22 cellular contexts compared by ENCODE assay signal in the genomic region with DNA sequence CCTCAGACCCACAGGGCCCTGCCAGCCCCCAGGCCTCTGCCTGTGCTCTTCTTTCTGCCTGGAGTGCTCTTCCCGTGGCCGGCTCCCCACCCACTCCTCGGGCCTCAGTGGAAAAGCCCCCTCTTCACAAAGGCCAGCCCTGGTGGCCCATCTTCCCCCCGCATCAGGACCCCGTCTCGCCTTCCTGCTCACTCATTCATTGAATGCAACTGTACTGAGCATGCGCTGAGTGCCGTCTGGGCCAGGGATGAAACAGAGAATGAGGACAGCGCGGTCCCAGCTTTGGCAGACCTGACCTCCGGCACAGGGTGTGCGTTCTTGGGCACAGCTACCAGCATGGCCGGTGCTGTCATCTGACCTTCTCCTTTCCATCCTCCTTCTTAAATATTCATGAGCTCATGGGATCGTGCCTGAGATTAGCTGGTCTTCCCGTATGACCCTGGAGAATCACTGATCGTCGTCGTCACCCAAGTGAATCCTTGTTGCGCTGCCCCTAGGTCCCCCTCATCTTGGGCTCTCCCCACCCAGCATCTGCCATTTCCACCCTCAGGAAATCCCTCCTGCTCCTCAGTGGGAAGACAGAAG. TPM values are rescaled to one million over a fixed set of nuclear protein-coding genes. Genes with fewer than 3 reads are reported as not detected.
"Had no signal": no experiment of that assay in that cellular context is flagged by ENCODE, and none has a peak within 500 bp of the region (broad histone marks: within the 10 kb centered on the region; RNA-seq: fewer than 3 reads in every experiment).

No MANE protein-coding gene starts in this region.

- H3K27me3 ChIP-seq: heart left ventricle, pancreas had no signal

- H3K9me3 ChIP-seq: heart left ventricle, pancreas, prostate gland had no signal

- H3K27ac Mint-ChIP-seq: naive thymus-derived CD4-positive, alpha-beta T cell; type B pancreatic cell had no signal

- H3K4me3 Mint-ChIP-seq: naive thymus-derived CD4-positive, alpha-beta T cell; type B pancreatic cell had no signal

- H3K9me3 Mint-ChIP-seq: naive thymus-derived CD4-positive, alpha-beta T cell; type B pancreatic cell had no signal

- DNase-seq: cortex of kidney; effector memory CD4-positive, alpha-beta T cell; heart left ventricle; hippocampal formation; mammary epithelial cell; naive thymus-derived CD4-positive, alpha-beta T cell; stimulated activated CD4-positive, alpha-beta T cell treated with anti-CD3 and anti-CD28 coated beads, Interleukin-2, amount 100 ng/mL, for 24 hours; stimulated activated CD4-positive, alpha-beta T cell treated with anti-CD3 and anti-CD28 coated beads, Interleukin-4, amount 100 ng/mL, for 4 hours; stimulated activated naive CD4-positive, alpha-beta T cell treated with Interleukin-2 at 50 U/mL for 16 hours had no signal

- H3K4me1 ChIP-seq: pancreas, prostate gland had no signal

- H3K36me3 ChIP-seq: heart left ventricle, pancreas, prostate gland had no signal

- H3K27ac ChIP-seq: heart left ventricle, pancreas, prostate gland had no signal

- H3K27me3 Mint-ChIP-seq: naive thymus-derived CD4-positive, alpha-beta T cell; type B pancreatic cell had no signal

- H3K4me3 ChIP-seq: heart left ventricle, pancreas, prostate gland, skin epidermis had no signal

- H3K36me3 Mint-ChIP-seq: type B pancreatic cell had no signal

- ATAC-seq: heart left ventricle; left lobe of liver; naive thymus-derived CD4-positive, alpha-beta T cell; pancreas; sciatic nerve had no signal

RNA-seq across cellular contexts. Expression of gene OSGIN1, which starts 16.4 kb away (rescaled TPM):
- total RNA-seq: frontal cortex had no signal

RNA-seq across cellular contexts. Expression of gene NECAB2, which starts 31.4 kb away (rescaled TPM):
- total RNA-seq: esophagus mucosa; glomerular endothelial cell; kidney epithelial cell; lower leg skin; mononuclear cell; naive thymus-derived CD4-positive, alpha-beta T cell; renal cortical epithelial cell had no signal
- polyA plus RNA-seq: naive thymus-derived CD4-positive, alpha-beta T cell had no signal
